8 cellular contexts compared by ENCODE assay signal in the genomic region with DNA sequence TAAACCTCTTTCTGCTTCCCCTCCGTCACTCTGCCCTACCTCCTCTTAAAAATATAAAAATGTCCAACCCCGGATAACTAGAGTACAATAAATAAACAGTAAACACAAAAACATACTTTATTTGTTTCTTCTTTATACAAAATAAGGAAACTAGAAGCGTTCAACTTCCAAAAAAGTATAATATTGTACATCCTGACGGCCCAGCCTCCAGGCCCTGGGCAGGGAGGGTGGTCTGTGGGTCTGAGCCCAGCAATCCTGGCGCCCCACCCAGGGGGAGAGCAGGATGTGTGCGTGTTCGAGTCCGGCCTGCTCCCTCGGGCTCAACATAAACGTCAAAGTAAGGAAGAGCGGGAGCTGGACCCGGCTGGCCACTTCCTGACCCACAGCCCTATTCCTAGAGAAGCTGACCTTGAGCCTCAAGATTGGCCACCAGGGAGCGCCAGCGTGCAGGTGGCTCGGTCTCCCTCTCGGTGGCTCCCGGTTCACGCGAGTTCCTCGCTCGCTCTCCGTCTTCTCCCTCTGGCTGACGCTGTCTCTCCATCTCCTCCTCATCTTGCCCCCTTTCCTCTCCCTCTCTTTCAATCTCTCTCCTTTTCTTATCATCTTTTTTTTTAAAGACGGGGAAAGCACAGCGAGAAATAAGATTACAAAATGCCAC. TPM values are rescaled to one million over a fixed set of nuclear protein-coding genes. Genes with fewer than 3 reads are reported as not detected.
DNase-seq lines count a peak whose midpoint lies in the region; ATAC-seq and TF ChIP-seq lines count a peak whose summit lies in the region.

No MANE protein-coding gene starts in this region.

- H3K36me3 Mint-ChIP-seq in progenitor cell of endocrine pancreas (ENCODE audit: insufficient read depth) = no peaks in the 10 kb centered on the region

- DNase-seq in ELR (ENCODE audit: low read depth) (peak; percentile 81), LNCaP clone FGC (ENCODE audit: low read depth) (peak; percentile 18), SK-N-DZ (ENCODE audit: low spot score) (peak; percentile 76), Right ventricle myocardium inferior (ENCODE audit: missing footprints) (peak; percentile 90), progenitor cell of endocrine pancreas (ENCODE audit: low spot score, unreplicated experiment) (peak; percentile 83), upper lobe of left lung (peak; percentile 78 to 88)
- DNase-seq in activated naive CD4-positive, alpha-beta T cell treated with anti-CD3 and anti-CD28 coated beads, Interleukin-2, amount 50 U/mL, for 16 hours = peak; percentile 74

- intact Hi-C loops in Right ventricle myocardium inferior (cut with DNase I) = loop anchor here (1.0 kb wide), 1 partner anchor 451 kb away; no protein-coding TSS in a partner anchor

- H3K4me3 ChIP-seq in LNCaP clone FGC (ENCODE audit: low read depth, low read length) (no peak overlapping the region), upper lobe of left lung (peak overlapping the region in 3 of 4 donors; percentile 6 to 25 (median 18))

- H3K9me3 Mint-ChIP-seq in progenitor cell of endocrine pancreas (ENCODE audit: low read depth) = no peaks in the 10 kb centered on the region

- H3K27ac ChIP-seq in upper lobe of left lung = no peak overlapping the region

- no peaks in the 10 kb centered on the region for H3K9me3 ChIP-seq in upper lobe of left lung

- peaks cover 0 to 50% (median 29%) of the 10 kb centered on the region in 4 donors for H3K27me3 ChIP-seq in upper lobe of left lung

- peak overlapping the region; percentile 69 for H3K4me3 Mint-ChIP-seq in progenitor cell of endocrine pancreas (ENCODE audit: low read depth)

- no peak for TF ChIP-seq POLR2A in upper lobe of left lung (IDR thresholded peaks at IDR 0.05)

- TF ChIP-seq CTCF in LNCaP clone FGC (IDR thresholded peaks at IDR 0.05; ENCODE audit: control insufficient read depth, extremely low read depth, insufficient read depth) = peak; percentile 93
- TF ChIP-seq CTCF in progenitor cell of endocrine pancreas (IDR thresholded peaks at IDR 0.05; ENCODE audit: unreplicated experiment) = peak; percentile 87
- TF ChIP-seq CTCF in upper lobe of left lung (IDR thresholded peaks at IDR 0.05) = peak; percentile 45 to 77 (median 70)

- H3K27ac Mint-ChIP-seq in progenitor cell of endocrine pancreas = peak overlapping the region; percentile 61

- peaks cover 85% of the 10 kb centered on the region for H3K27me3 Mint-ChIP-seq in progenitor cell of endocrine pancreas

- peak; percentile 85 for ATAC-seq in Right ventricle myocardium inferior
- ATAC-seq in upper lobe of left lung (ENCODE audit: low FRiP score in 2 of 2) = peak; percentile 74 to 87
- ATAC-seq in GM19397 (IDR thresholded peaks at IDR 0.05; ENCODE audit: unreplicated experiment) = no peak

- peaks cover 18 to 42% (median 33%) of the 10 kb centered on the region in 4 donors for H3K4me1 ChIP-seq in upper lobe of left lung

- H3K36me3 ChIP-seq in upper lobe of left lung = no peaks in the 10 kb centered on the region

- peaks cover 14% of the 10 kb centered on the region for H3K4me1 Mint-ChIP-seq in progenitor cell of endocrine pancreas (ENCODE audit: low read depth)

- no peak for TF ChIP-seq EP300 in upper lobe of left lung (IDR thresholded peaks at IDR 0.05)

- WGBS in upper lobe of left lung, 2 donors = 10 to 12% methylated on average over 21 to 25 of the region's 25 CpGs

RNA-seq across cellular contexts. Expression of gene LHX5, which starts 9.4 kb away (rescaled TPM):
- polyA plus RNA-seq in SK-N-DZ (2014; cell fraction: cytosol; rRNA removed) = 0.15 and 0.60 TPM in 2 replicates
- not detected in 2 replicates for polyA plus RNA-seq in SK-N-DZ (2014; cell fraction: nucleus; rRNA removed)
- total RNA-seq in Right ventricle myocardium inferior (not detected), progenitor cell of endocrine pancreas (0.41 and 0.78 TPM in 2 replicates), upper lobe of left lung (not detected)

RNA-seq across cellular contexts. Expression of gene SDSL, which starts 40.1 kb away (rescaled TPM):
- polyA plus RNA-seq in SK-N-DZ (2014; cell fraction: cytosol; rRNA removed) = 5.6 and 9.2 TPM in 2 replicates
- 4.6 and 8.5 TPM in 2 replicates for polyA plus RNA-seq in SK-N-DZ (2014; cell fraction: nucleus; rRNA removed)
- total RNA-seq in Right ventricle myocardium inferior (8.5 TPM), progenitor cell of endocrine pancreas (14.0 and 17.2 TPM in 2 replicates), upper lobe of left lung (10 to 100 TPM in 3 of 6 donors, 1 to 10 TPM in 3; 1.1 to 26.9 (median 9.1) TPM)

RNA-seq across cellular contexts. Expression of gene SDS, which starts 58.6 kb away (rescaled TPM):
- polyA plus RNA-seq in SK-N-DZ (2014; cell fraction: cytosol; rRNA removed) = not detected in 2 replicates
- not detected in 2 replicates for polyA plus RNA-seq in SK-N-DZ (2014; cell fraction: nucleus; rRNA removed)
- total RNA-seq in Right ventricle myocardium inferior (not detected), progenitor cell of endocrine pancreas (not detected in 2 replicates), upper lobe of left lung (1 to 10 TPM in 5 of 6 donors, under 1 TPM in 1; 1.00 to 4.0 (median 2.4) TPM)

Comparison
In these comparisons a context has a peak if more than half of its experiments do, and no peak if none do; other contexts are left out.
1. DNase-seq: peak in every context shown above with its lines; median percentile 90 in Right ventricle myocardium inferior; 83 in progenitor cell of endocrine pancreas; 83 in upper lobe of left lung; 81 in ELR; 76 in SK-N-DZ; 74 in activated naive CD4-positive, alpha-beta T cell treated with anti-CD3 and anti-CD28 coated beads, Interleukin-2, amount 50 U/mL, for 16 hours; 18 in LNCaP clone FGC.